ENCODE assay signal across 24 cellular contexts in the genomic region with DNA sequence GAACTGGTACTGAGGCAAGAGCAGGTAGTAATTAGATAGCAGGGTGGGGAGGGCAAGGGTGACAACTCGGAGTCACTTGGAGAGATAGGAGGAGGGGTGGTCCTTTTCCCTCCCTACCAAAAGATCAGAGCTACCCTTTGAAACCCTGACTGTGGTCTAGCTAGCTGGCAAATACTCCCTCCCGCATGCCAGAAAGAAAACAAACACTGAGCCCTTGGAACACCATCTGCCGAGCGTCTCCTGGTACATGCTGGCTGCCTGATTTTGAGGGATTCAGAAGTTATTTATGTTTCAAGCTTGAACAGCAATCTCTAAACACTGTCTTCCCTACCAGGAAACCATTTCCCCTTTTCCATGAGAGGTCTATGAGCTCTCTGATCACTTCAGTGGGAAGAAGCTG.
DNase-seq lines count a peak whose midpoint lies in the region; ATAC-seq and TF ChIP-seq lines count a peak whose summit lies in the region.
"Had no signal": no experiment of that assay in that cellular context is flagged by ENCODE, and none has a peak within 500 bp of the region (broad histone marks: within the 10 kb centered on the region; RNA-seq: fewer than 3 reads in every experiment).

No MANE protein-coding gene starts in this region.

- H3K27me3 ChIP-seq in left ventricle myocardium inferior (ENCODE audit: low read depth) = no peaks in the 10 kb centered on the region
- H3K27me3 ChIP-seq: sigmoid colon, SJCRH30 had no signal

- H3K27ac ChIP-seq in left ventricle myocardium inferior (replicated peaks) = no peak overlapping the region
- H3K27ac ChIP-seq in substantia nigra (ENCODE audit: low read depth, low read length, poor library complexity, severe bottlenecking) = peak overlapping the region; percentile 41
- H3K27ac ChIP-seq: sigmoid colon, SJCRH30 had no signal

- ATAC-seq in Right ventricle myocardium superior (ENCODE audit: poor library complexity) = peak; percentile 70
- ATAC-seq: activated T-cell treated with anti-CD3 and anti-CD28 coated beads, Interleukin-2, amount 50 U/mL, for 4 hours; Panc1 had no signal

- no peak for DNase-seq in Right ventricle myocardium superior
- DNase-seq in left ventricle myocardium inferior = no peak
- DNase-seq in NCI-H446 treated with DMSO at 0.1 percent for 48 hours (lab: John Stamatoyannopoulos, UW) = peak; percentile 38
- DNase-seq in medulla oblongata (ENCODE audit: extremely low spot score) = peak; percentile 14
- peak in 3 of 49 donors; percentile 2 to 3 (median 3) for DNase-seq in substantia nigra (lab: John Stamatoyannopoulos, UW)
- DNase-seq in NCI-H2196 (lab: John Stamatoyannopoulos, UW; ENCODE audit: unreplicated experiment) = no peak
- DNase-seq in EL = no peak
- no peak for DNase-seq in UCSD-AML1 (lab: John Stamatoyannopoulos, UW; ENCODE audit: unreplicated experiment)
- DNase-seq: ACHN; activated CD4-positive, alpha-beta T cell treated with anti-CD3 and anti-CD28 coated beads for 4 hours; activated naive CD4-positive, alpha-beta T cell treated with anti-CD3 and anti-CD28 coated beads for 36 hours; activated T-cell treated with anti-CD3 and anti-CD28 coated beads, Interleukin-2, amount 50 U/mL, for 4 hours; central memory CD4-positive, alpha-beta T cell; foreskin fibroblast; GF-D8; KBM-7; MM.1S; NCI-H1436 treated with DMSO at 0.1 percent for 48 hours; NCI-H2227 treated with DMSO at 0.1 percent for 48 hours; NK-92 treated with Interleukin-12 subunit alpha and Interleukin-12 subunit beta, amount 100 ng/mL, for 24 hours; sigmoid colon; SJCRH30 had no signal

- intact Hi-C loops in Right ventricle myocardium superior (cut with DNase I) (no loop called here), left ventricle myocardium inferior (cut with micrococcal nuclease) (no loop called here)

- TF ChIP-seq CTCF in left ventricle myocardium inferior (IDR thresholded peaks at IDR 0.05; ENCODE audit: borderline replicate concordance) = no peak

- no peaks in the 10 kb centered on the region for H3K4me1 ChIP-seq in left ventricle myocardium inferior
- H3K4me1 ChIP-seq: sigmoid colon, SJCRH30 had no signal

- no peaks in the 10 kb centered on the region for H3K9me3 ChIP-seq in left ventricle myocardium inferior (replicated peaks)
- H3K9me3 ChIP-seq: sigmoid colon, SJCRH30 had no signal

- no peaks in the 10 kb centered on the region for H3K36me3 ChIP-seq in left ventricle myocardium inferior
- H3K36me3 ChIP-seq: sigmoid colon, SJCRH30 had no signal

- H3K4me3 ChIP-seq in left ventricle myocardium inferior = no peak overlapping the region
- H3K4me3 ChIP-seq: lung, sigmoid colon, SJCRH30 had no signal

Comparison
In these comparisons a context has a peak if more than half of its experiments do, and no peak if none do; other contexts are left out.
1. DNase-seq: peak in NCI-H446 treated with DMSO at 0.1 percent for 48 hours (single experiment) and medulla oblongata (single experiment); none in Right ventricle myocardium superior (single experiment), left ventricle myocardium inferior (single experiment), NCI-H2196 (single experiment), EL (single experiment) and UCSD-AML1 (single experiment).